Comparison of ENCODE assay signal across 1 cellular context in the genomic region with DNA sequence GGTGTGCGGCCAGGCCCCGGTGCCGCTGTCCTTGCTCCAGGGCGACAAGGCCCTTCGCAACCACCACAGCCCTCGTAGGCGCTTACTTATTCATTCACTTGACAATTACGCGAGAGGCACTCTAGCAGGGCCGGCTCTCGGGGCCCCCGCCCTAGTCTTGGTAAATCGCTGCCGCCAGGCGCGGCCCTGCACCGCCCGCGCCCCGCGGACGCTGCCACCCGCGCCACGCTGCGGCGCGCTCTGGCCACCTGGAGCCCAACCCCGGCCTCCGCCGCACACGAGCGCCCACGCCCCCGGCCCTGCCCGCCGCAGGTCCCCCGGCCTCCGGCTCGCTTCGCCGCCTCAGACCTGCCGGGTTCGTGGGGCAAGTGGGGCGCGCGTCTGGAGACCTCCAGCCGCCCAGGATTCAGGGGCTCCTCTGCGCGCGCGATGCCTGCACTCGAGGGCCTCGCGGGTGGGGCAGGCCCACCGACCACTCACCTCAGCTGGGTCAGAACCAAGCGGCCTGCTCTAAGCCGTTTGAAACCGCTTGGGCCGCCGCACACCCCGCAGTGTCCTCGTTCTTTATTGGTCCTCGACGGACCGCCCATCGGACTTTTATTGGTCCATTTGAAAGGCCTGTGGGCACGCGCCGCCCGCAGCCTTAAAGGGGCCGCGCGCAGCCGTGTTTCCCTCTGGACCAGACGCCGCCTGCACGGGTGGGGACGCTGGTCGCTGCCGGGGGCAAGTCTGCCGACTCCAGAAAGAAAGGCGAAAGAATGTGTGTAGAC.
TF ChIP-seq lines count a peak whose summit lies in the region.

Gene CKAP5 (minus strand): TSS at position 541 of the 770 bp plus-strand sequence. CDS start 25,049 bp downstream, outside the sequence.

TF ChIP-seq in GM12878, 131 proteins besides CTCF, POLR2A, EP300 and RAD21 (continued from another document):
- TF ChIP-seq REST (IDR thresholded peaks at IDR 0.05; ENCODE audit: low read depth, low read length) (no peak; the same call in 1 of the 2 replicates), NBN (IDR thresholded peaks at IDR 0.05) (no peak; the same call in 1 of the 2 replicates), FOXM1 (IDR thresholded peaks at IDR 0.05; ENCODE audit: low read depth, low read length) (peak; percentile 89), ZBTB33 (IDR thresholded peaks at IDR 0.05) (no peak), DPF2 (IDR thresholded peaks at IDR 0.05) (peak; percentile 63; the same call in 1 of the 2 replicates), RAD51 (IDR thresholded peaks at IDR 0.05) (no peak), TARDBP (IDR thresholded peaks at IDR 0.05; ENCODE audit: borderline replicate concordance) (no peak), CBX5 (IDR thresholded peaks at IDR 0.05; ENCODE audit: low read depth) (no peak), KAT2A (conservative IDR thresholded peaks at IDR 0.05; ENCODE audit: control insufficient read depth, low read depth, low read length) (no peak), MYB (IDR thresholded peaks at IDR 0.05; ENCODE audit: borderline replicate concordance, low read depth, low read length) (0 out of 2 replicates have a peak, but pooled peaks have one; percentile 43), JUND (IDR thresholded peaks at IDR 0.05; ENCODE audit: low read depth, low read length) (no peak), ZBED1 (IDR thresholded peaks at IDR 0.05; ENCODE audit: borderline replicate concordance) (no peak), NFYA (IDR thresholded peaks at IDR 0.05; ENCODE audit: borderline replicate concordance, low read depth, low read length) (peak; percentile 11; the same call in 1 of the 2 replicates), ZNF384 (IDR thresholded peaks at IDR 0.05; ENCODE audit: borderline replicate concordance, low read depth, low read length) (no peak)
- TF ChIP-seq, protein P1, sequence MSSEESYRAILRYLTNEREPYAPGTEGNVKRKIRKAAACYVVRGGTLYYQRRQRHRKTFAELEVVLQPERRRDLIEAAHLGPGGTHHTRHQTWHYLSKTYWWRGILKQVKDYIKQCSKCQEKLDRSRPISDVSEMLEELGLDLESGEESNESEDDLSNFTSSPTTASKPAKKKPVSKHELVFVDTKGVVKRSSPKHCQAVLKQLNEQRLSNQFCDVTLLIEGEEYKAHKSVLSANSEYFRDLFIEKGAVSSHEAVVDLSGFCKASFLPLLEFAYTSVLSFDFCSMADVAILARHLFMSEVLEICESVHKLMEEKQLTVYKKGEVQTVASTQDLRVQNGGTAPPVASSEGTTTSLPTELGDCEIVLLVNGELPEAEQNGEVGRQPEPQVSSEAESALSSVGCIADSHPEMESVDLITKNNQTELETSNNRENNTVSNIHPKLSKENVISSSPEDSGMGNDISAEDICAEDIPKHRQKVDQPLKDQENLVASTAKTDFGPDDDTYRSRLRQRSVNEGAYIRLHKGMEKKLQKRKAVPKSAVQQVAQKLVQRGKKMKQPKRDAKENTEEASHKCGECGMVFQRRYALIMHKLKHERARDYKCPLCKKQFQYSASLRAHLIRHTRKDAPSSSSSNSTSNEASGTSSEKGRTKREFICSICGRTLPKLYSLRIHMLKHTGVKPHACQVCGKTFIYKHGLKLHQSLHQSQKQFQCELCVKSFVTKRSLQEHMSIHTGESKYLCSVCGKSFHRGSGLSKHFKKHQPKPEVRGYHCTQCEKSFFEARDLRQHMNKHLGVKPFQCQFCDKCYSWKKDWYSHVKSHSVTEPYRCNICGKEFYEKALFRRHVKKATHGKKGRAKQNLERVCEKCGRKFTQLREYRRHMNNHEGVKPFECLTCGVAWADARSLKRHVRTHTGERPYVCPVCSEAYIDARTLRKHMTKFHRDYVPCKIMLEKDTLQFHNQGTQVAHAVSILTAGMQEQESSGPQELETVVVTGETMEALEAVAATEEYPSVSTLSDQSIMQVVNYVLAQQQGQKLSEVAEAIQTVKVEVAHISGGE (CRISPR knock-in tag; IDR thresholded peaks at IDR 0.05): no peak
- TF ChIP-seq, protein P2, sequence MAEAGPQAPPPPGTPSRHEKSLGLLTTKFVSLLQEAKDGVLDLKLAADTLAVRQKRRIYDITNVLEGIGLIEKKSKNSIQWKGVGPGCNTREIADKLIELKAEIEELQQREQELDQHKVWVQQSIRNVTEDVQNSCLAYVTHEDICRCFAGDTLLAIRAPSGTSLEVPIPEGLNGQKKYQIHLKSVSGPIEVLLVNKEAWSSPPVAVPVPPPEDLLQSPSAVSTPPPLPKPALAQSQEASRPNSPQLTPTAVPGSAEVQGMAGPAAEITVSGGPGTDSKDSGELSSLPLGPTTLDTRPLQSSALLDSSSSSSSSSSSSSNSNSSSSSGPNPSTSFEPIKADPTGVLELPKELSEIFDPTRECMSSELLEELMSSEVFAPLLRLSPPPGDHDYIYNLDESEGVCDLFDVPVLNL (IDR thresholded peaks at IDR 0.05; ENCODE audit: low read depth, low read length): peak; percentile 96
